1 cellular context compared by ENCODE assay signal in the genomic region with DNA sequence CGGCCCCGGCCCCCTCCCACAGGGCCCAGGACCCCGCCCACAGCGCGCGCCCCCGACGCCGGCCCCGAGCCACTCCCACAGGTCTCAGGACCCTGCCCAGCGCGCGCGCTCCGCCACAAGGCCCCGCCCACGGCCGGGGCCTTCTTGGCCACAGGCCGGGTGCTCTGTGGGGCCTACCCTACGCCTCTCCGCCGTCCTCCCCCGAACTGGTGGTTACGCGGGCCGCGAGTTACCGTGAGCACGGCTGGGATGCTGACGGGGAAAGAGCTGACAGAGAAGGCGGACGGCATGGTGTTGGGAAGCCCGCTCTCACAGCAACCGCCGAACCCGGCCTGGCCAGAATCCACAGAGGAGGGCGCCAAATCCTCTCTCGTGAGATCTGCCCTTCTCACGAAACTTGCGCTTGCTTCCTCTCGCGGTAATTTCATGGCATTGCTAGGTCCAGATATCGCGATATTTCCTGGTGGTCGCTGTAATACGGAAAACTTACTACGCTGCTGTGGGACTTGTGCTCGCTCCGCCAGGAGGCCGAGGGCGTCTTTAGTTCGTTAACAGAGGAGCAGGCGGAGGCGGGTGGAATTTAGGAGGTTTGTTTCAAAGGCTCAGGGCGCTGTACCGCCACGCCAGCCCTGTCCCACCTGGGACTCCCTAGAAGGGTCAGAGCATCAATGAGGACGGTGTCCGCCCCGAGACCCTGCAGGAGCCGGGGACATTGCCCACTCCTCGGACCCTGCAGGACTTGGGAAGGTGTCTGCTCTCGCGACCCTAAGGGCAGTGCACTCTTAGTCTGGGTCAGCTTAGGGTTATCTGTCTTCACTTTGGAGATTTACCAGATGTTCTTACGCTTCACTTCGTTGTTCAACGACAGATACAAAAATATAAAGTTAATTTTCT.
TF ChIP-seq lines count a peak whose summit lies in the region.

A gene (minus strand): TSS at position 351 of the 894 bp plus-strand sequence. CDS start 61 bp downstream, at position 290.

TF ChIP-seq in WTC11, 78 proteins besides CTCF, POLR2A, EP300 and RAD21 (continued from another document):
- TF ChIP-seq, protein P1, sequence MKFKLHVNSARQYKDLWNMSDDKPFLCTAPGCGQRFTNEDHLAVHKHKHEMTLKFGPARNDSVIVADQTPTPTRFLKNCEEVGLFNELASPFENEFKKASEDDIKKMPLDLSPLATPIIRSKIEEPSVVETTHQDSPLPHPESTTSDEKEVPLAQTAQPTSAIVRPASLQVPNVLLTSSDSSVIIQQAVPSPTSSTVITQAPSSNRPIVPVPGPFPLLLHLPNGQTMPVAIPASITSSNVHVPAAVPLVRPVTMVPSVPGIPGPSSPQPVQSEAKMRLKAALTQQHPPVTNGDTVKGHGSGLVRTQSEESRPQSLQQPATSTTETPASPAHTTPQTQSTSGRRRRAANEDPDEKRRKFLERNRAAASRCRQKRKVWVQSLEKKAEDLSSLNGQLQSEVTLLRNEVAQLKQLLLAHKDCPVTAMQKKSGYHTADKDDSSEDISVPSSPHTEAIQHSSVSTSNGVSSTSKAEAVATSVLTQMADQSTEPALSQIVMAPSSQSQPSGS (CRISPR knock-in tag; IDR thresholded peaks at IDR 0.05; ENCODE audit: borderline replicate concordance, low read depth) = no peak
- TF ChIP-seq ZNF138 (CRISPR knock-in tag; conservative IDR thresholded peaks at IDR 0.05) = 0 out of 2 replicates have a peak, but pooled peaks have one; percentile 55
- TF ChIP-seq, protein P2, sequence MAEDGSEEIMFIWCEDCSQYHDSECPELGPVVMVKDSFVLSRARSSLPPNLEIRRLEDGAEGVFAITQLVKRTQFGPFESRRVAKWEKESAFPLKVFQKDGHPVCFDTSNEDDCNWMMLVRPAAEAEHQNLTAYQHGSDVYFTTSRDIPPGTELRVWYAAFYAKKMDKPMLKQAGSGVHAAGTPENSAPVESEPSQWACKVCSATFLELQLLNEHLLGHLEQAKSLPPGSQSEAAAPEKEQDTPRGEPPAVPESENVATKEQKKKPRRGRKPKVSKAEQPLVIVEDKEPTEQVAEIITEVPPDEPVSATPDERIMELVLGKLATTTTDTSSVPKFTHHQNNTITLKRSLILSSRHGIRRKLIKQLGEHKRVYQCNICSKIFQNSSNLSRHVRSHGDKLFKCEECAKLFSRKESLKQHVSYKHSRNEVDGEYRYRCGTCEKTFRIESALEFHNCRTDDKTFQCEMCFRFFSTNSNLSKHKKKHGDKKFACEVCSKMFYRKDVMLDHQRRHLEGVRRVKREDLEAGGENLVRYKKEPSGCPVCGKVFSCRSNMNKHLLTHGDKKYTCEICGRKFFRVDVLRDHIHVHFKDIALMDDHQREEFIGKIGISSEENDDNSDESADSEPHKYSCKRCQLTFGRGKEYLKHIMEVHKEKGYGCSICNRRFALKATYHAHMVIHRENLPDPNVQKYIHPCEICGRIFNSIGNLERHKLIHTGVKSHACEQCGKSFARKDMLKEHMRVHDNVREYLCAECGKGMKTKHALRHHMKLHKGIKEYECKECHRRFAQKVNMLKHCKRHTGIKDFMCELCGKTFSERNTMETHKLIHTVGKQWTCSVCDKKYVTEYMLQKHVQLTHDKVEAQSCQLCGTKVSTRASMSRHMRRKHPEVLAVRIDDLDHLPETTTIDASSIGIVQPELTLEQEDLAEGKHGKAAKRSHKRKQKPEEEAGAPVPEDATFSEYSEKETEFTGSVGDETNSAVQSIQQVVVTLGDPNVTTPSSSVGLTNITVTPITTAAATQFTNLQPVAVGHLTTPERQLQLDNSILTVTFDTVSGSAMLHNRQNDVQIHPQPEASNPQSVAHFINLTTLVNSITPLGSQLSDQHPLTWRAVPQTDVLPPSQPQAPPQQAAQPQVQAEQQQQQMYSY (CRISPR knock-in tag; IDR thresholded peaks at IDR 0.05) = no peak
- no peak for TF ChIP-seq CREB1 (CRISPR knock-in tag; IDR thresholded peaks at IDR 0.05)
- TF ChIP-seq, protein P3, sequence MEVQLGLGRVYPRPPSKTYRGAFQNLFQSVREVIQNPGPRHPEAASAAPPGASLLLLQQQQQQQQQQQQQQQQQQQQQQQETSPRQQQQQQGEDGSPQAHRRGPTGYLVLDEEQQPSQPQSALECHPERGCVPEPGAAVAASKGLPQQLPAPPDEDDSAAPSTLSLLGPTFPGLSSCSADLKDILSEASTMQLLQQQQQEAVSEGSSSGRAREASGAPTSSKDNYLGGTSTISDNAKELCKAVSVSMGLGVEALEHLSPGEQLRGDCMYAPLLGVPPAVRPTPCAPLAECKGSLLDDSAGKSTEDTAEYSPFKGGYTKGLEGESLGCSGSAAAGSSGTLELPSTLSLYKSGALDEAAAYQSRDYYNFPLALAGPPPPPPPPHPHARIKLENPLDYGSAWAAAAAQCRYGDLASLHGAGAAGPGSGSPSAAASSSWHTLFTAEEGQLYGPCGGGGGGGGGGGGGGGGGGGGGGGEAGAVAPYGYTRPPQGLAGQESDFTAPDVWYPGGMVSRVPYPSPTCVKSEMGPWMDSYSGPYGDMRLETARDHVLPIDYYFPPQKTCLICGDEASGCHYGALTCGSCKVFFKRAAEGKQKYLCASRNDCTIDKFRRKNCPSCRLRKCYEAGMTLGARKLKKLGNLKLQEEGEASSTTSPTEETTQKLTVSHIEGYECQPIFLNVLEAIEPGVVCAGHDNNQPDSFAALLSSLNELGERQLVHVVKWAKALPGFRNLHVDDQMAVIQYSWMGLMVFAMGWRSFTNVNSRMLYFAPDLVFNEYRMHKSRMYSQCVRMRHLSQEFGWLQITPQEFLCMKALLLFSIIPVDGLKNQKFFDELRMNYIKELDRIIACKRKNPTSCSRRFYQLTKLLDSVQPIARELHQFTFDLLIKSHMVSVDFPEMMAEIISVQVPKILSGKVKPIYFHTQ (CRISPR knock-in tag; IDR thresholded peaks at IDR 0.05) = no peak
